ENCODE assay signal across 11 cellular contexts in genomic region chr2:29009711-29010677, GRCh38. TPM values are rescaled to one million over a fixed set of nuclear protein-coding genes. Genes with fewer than 3 reads are reported as not detected.
DNase-seq lines count a peak whose midpoint lies in the region; ATAC-seq and TF ChIP-seq lines count a peak whose summit lies in the region.
"Had no signal": no experiment of that assay in that cellular context is flagged by ENCODE, and none has a peak within 500 bp of the region (broad histone marks: within the 10 kb centered on the region; RNA-seq: fewer than 3 reads in every experiment).

No MANE protein-coding gene starts in this region.

- no peak for TF ChIP-seq EP300 in transverse colon (IDR thresholded peaks at IDR 0.05; ENCODE audit: low read depth)

- H3K4me1 ChIP-seq in lung (ENCODE audit: control insufficient read depth in 2 of 2, insufficient read depth in 2 of 2, low read length in 2 of 2) (peaks cover 3 to 22% of the 10 kb centered on the region in 2 donors), transverse colon (peaks cover 3 to 24% (median 15%) of the 10 kb centered on the region in 4 donors), endodermal cell (ENCODE audit: control insufficient read depth, insufficient read depth, low read length) (peaks cover 13% of the 10 kb centered on the region)

- no peak overlapping the region for H3K4me3 ChIP-seq in lung
- H3K4me3 ChIP-seq in transverse colon, result no peak overlapping the region
- no peak overlapping the region for H3K4me3 ChIP-seq in endodermal cell (ENCODE audit: low read length)
- H3K4me3 ChIP-seq: GM23338, MG63 had no signal

- WGBS in lung, 2 donors, result 81 to 85% methylated on average over 26 of the region's 26 CpGs
- WGBS in transverse colon (ENCODE audit: low coverage in 1 of 2), 2 donors, result 71 to 92% methylated on average over 1 to 24 of the region's 26 CpGs
- WGBS in endodermal cell (ENCODE audit: insufficient coverage in 1 of 2, insufficient read length in 1 of 2), 2 experiments, result 74 to 88% methylated on average over 15 to 26 of the region's 26 CpGs

- TF ChIP-seq CTCF in lung (IDR thresholded peaks at IDR 0.05; ENCODE audit: control extremely low read depth, extremely low read depth) (no peak), transverse colon (IDR thresholded peaks at IDR 0.05) (no peak), endodermal cell (conservative IDR thresholded peaks at IDR 0.05) (no peak)

- in situ Hi-C loops in transverse colon (cut with MboI; ENCODE audit: low pct_ligation_motif_present in 1 of 4, low pct_unique_long_range_greater_than_20kb in 1 of 4, low sequenced_read_pairs in 3 of 4), result no loop called here

- H3K27ac Mint-ChIP-seq in activated naive CD4-positive, alpha-beta T cell treated with anti-CD3 and anti-CD28 coated beads, Interleukin-2, amount 50 U/mL, for 24 hours, result peak overlapping the region; percentile 82
- H3K27ac Mint-ChIP-seq in endodermal cell, result no peak overlapping the region
- H3K27ac Mint-ChIP-seq: GM23338 had no signal

- no peaks in the 10 kb centered on the region for H3K27me3 Mint-ChIP-seq in activated naive CD4-positive, alpha-beta T cell treated with anti-CD3 and anti-CD28 coated beads, Interleukin-2, amount 50 U/mL, for 24 hours
- peaks cover 4% of the 10 kb centered on the region for H3K27me3 Mint-ChIP-seq in endodermal cell (ENCODE audit: insufficient read depth)

- TF ChIP-seq POLR2A in transverse colon (IDR thresholded peaks at IDR 0.05), result no peak

- peaks cover 0 to 3% of the 10 kb centered on the region in 2 donors for H3K9me3 ChIP-seq in lung (ENCODE audit: control insufficient read depth in 2 of 2, insufficient read depth in 1 of 2, low read length in 1 of 2)
- no peaks in the 10 kb centered on the region for H3K9me3 ChIP-seq in transverse colon
- H3K9me3 ChIP-seq in endodermal cell (ENCODE audit: control insufficient read depth, low read length), result no peaks in the 10 kb centered on the region
- H3K9me3 ChIP-seq: MG63 had no signal

- H3K27ac ChIP-seq in lung (ENCODE audit: low read depth in 1 of 2, low read length in 1 of 2), result peak overlapping the region; percentile 6 to 45
- H3K27ac ChIP-seq in transverse colon, result peak overlapping the region; percentile 46 to 56 (median 52)
- H3K27ac ChIP-seq in endodermal cell (ENCODE audit: low read depth, low read length), result no peak overlapping the region
- H3K27ac ChIP-seq: epithelial cell of prostate had no signal

- ATAC-seq in lung (ENCODE audit: insufficient read depth, low FRiP score) (no peak), GM19467 (IDR thresholded peaks at IDR 0.05; ENCODE audit: unreplicated experiment) (no peak)

- DNase-seq in activated naive CD4-positive, alpha-beta T cell treated with anti-CD3 and anti-CD28 coated beads, Interleukin-2, amount 50 U/mL, for 16 hours, result no peak
- DNase-seq in activated gamma-delta T cell treated with Interleukin-2 at 50 U/mL for 16 hours (peak; percentile 50), lung (ENCODE audit: low spot score) (no peak), transverse colon (no peak), endodermal cell (no peak), hepatic stellate cell (ENCODE audit: low spot score) (no peak)

- H3K36me3 Mint-ChIP-seq in activated naive CD4-positive, alpha-beta T cell treated with anti-CD3 and anti-CD28 coated beads, Interleukin-2, amount 50 U/mL, for 24 hours, result no peaks in the 10 kb centered on the region
- H3K36me3 Mint-ChIP-seq in endodermal cell (ENCODE audit: low read depth), result no peaks in the 10 kb centered on the region

- H3K36me3 ChIP-seq in lung (ENCODE audit: control insufficient read depth in 2 of 2, insufficient read depth in 2 of 2, low read length in 2 of 2), result no peaks in the 10 kb centered on the region
- no peaks in the 10 kb centered on the region for H3K36me3 ChIP-seq in transverse colon
- H3K36me3 ChIP-seq in endodermal cell (ENCODE audit: control insufficient read depth, insufficient read depth, low read length), result no peaks in the 10 kb centered on the region
- H3K36me3 ChIP-seq: MG63 had no signal

- intact Hi-C loops in transverse colon (cut with DNase I; ENCODE audit: low total_unique reads), result loop anchor here (10.0 kb wide), 1 partner anchor 55 kb away; no protein-coding TSS in a partner anchor

- H3K4me1 Mint-ChIP-seq in activated naive CD4-positive, alpha-beta T cell treated with anti-CD3 and anti-CD28 coated beads, Interleukin-2, amount 50 U/mL, for 24 hours, result peaks cover 60% of the 10 kb centered on the region
- peaks cover 33% of the 10 kb centered on the region for H3K4me1 Mint-ChIP-seq in endodermal cell

- H3K9me3 Mint-ChIP-seq in activated naive CD4-positive, alpha-beta T cell treated with anti-CD3 and anti-CD28 coated beads, Interleukin-2, amount 50 U/mL, for 24 hours, result no peaks in the 10 kb centered on the region
- H3K9me3 Mint-ChIP-seq in endodermal cell, result no peaks in the 10 kb centered on the region
- H3K9me3 Mint-ChIP-seq: GM23338 had no signal

- H3K27me3 ChIP-seq in lung (ENCODE audit: control insufficient read depth, insufficient read depth) (no peaks in the 10 kb centered on the region), transverse colon (no peaks in the 10 kb centered on the region), endodermal cell (ENCODE audit: control insufficient read depth, insufficient read depth, low read length, poor library complexity, severe bottlenecking) (no peaks in the 10 kb centered on the region)
- H3K27me3 ChIP-seq: MG63 had no signal

- H3K4me3 Mint-ChIP-seq in activated naive CD4-positive, alpha-beta T cell treated with anti-CD3 and anti-CD28 coated beads, Interleukin-2, amount 50 U/mL, for 24 hours, result no peak overlapping the region
- H3K4me3 Mint-ChIP-seq in endodermal cell, result no peak overlapping the region
- H3K4me3 Mint-ChIP-seq: GM23338 had no signal

- H3K9ac ChIP-seq in endodermal cell (ENCODE audit: extremely low read depth, low read length, poor library complexity, severe bottlenecking), result no peak overlapping the region

RNA-seq across cellular contexts. Expression of gene TOGARAM2, which starts 28.9 kb away (rescaled TPM):
- 10 to 100 TPM in 1 of 2 donors, 1 to 10 TPM in 1; 7.0 to 19.8 TPM for total RNA-seq in lung
- 1 to 10 TPM; 7.9 to 9.3 TPM for polyA plus RNA-seq in lung
- 1 to 10 TPM in 2 of 4 donors, under 1 TPM in 1, not detected in 1; 0.79 to 7.1 (median 3.1) TPM for total RNA-seq in transverse colon
- total RNA-seq in endodermal cell, result 1 to 10 TPM in 1 of 2 donors, under 1 TPM in 1; 0.86 to 4.2 TPM
- 0.43 TPM for polyA plus RNA-seq in endodermal cell (2013, experiment 1 of 2)
- 0.50 TPM for polyA plus RNA-seq in endodermal cell (2013, experiment 2 of 2)
